12 cellular contexts compared by ENCODE assay signal in genomic region chr3:46971151-46971550, GRCh38. TPM values are rescaled to one million over a fixed set of nuclear protein-coding genes. Genes with fewer than 3 reads are reported as not detected.
DNase-seq lines count a peak whose midpoint lies in the region; ATAC-seq and TF ChIP-seq lines count a peak whose summit lies in the region.
"Had no signal": no experiment of that assay in that cellular context is flagged by ENCODE, and none has a peak within 500 bp of the region (broad histone marks: within the 10 kb centered on the region; RNA-seq: fewer than 3 reads in every experiment).

No MANE protein-coding gene starts in this region.

- no peaks in the 10 kb centered on the region for H3K9me3 Mint-ChIP-seq in activated CD4-positive, alpha-beta T cell treated with anti-CD3 and anti-CD28 coated beads, Interleukin-2, amount 10 ng/mL, durations not matched to agents 7 days and 5 days
- no peaks in the 10 kb centered on the region for H3K9me3 Mint-ChIP-seq in activated T-helper 17 cell treated with anti-CD3 and anti-CD28 coated beads, Interleukin-2, amount 50 U/mL, for 72 hours

- TF ChIP-seq CTCF in liver (IDR thresholded peaks at IDR 0.05; ENCODE audit: low read depth, low read length, missing input control) (no peak), stomach (IDR thresholded peaks at IDR 0.05) (no peak)

- no peak for TF ChIP-seq EP300 in stomach (IDR thresholded peaks at IDR 0.05)

- WGBS in liver = 35% methylated on average over 6 of the region's 6 CpGs
- WGBS in stomach, 5 donors = 52 to 63% (median 58%) methylated on average over 6 of the region's 6 CpGs

- no peaks in the 10 kb centered on the region for H3K27me3 Mint-ChIP-seq in activated CD4-positive, alpha-beta T cell treated with anti-CD3 and anti-CD28 coated beads, Interleukin-2, amount 10 ng/mL, durations not matched to agents 7 days and 5 days
- no peaks in the 10 kb centered on the region for H3K27me3 Mint-ChIP-seq in activated T-helper 17 cell treated with anti-CD3 and anti-CD28 coated beads, Interleukin-2, amount 50 U/mL, for 72 hours

- H3K4me1 ChIP-seq in liver (ENCODE audit: control insufficient read depth in 4 of 4, insufficient read depth in 4 of 4, low read length in 3 of 4) = peaks cover 36 to 82% (median 67%) of the 10 kb centered on the region in 4 donors
- H3K4me1 ChIP-seq in stomach = peaks cover 77 to 95% (median 88%) of the 10 kb centered on the region in 4 donors

- H3K4me3 ChIP-seq in liver (ENCODE audit: low read depth in 1 of 3, low read length in 3 of 3) (peak overlapping the region in 1 of 3 donors; percentile 8), stomach (no peak overlapping the region)

- H3K27me3 ChIP-seq in liver (ENCODE audit: control insufficient read depth in 4 of 4, insufficient read depth in 4 of 4, low read length in 3 of 4) = no peaks in the 10 kb centered on the region
- no peaks in the 10 kb centered on the region for H3K27me3 ChIP-seq in stomach

- no peak for TF ChIP-seq POLR2A in stomach (IDR thresholded peaks at IDR 0.05)

- intact Hi-C loops in stomach (cut with DNase I; ENCODE audit: low total_unique reads) = no loop called here

- peak overlapping the region; percentile 79 for H3K27ac Mint-ChIP-seq in activated CD4-positive, alpha-beta T cell treated with anti-CD3 and anti-CD28 coated beads, Interleukin-2, amount 10 ng/mL, durations not matched to agents 7 days and 5 days
- H3K27ac Mint-ChIP-seq in activated T-helper 17 cell treated with anti-CD3 and anti-CD28 coated beads, Interleukin-2, amount 50 U/mL, for 72 hours = peak overlapping the region; percentile 92

- H3K4me3 Mint-ChIP-seq in activated CD4-positive, alpha-beta T cell treated with anti-CD3 and anti-CD28 coated beads, Interleukin-2, amount 10 ng/mL, durations not matched to agents 7 days and 5 days = no peak overlapping the region
- H3K4me3 Mint-ChIP-seq in activated T-helper 17 cell treated with anti-CD3 and anti-CD28 coated beads, Interleukin-2, amount 50 U/mL, for 72 hours = peak overlapping the region; percentile 81

- in situ Hi-C loops in G401 (cut with HindIII; ENCODE audit: low sequenced_read_pairs) = no loop called here

- H3K27ac ChIP-seq in liver (ENCODE audit: low read depth in 1 of 2, low read length in 2 of 2) (peak overlapping the region; percentile 47 to 70), stomach (peak overlapping the region; percentile 14 to 70 (median 52))

- H3K36me3 Mint-ChIP-seq in activated CD4-positive, alpha-beta T cell treated with anti-CD3 and anti-CD28 coated beads, Interleukin-2, amount 10 ng/mL, durations not matched to agents 7 days and 5 days (ENCODE audit: low read depth) = peaks cover 37% of the 10 kb centered on the region
- H3K36me3 Mint-ChIP-seq in activated T-helper 17 cell treated with anti-CD3 and anti-CD28 coated beads, Interleukin-2, amount 50 U/mL, for 72 hours (ENCODE audit: low read depth) = peaks cover 88% of the 10 kb centered on the region

- H3K9me3 ChIP-seq in liver (ENCODE audit: control insufficient read depth in 4 of 4, low read length in 3 of 4) = no peaks in the 10 kb centered on the region
- no peaks in the 10 kb centered on the region for H3K9me3 ChIP-seq in stomach

- POLR2A ChIA-PET in activated CD4-positive, alpha-beta T cell treated with anti-CD3 and anti-CD28 coated beads, Interleukin-2, amount 10 ng/mL, durations not matched to agents 7 days and 5 days (lab: Charles Lee) = no interaction called here

- no peak for ATAC-seq in activated T-helper 17 cell treated with anti-CD3 and anti-CD28 coated beads, Interleukin-2, amount 50 U/mL, for 72 hours (replicated peaks)

- CTCF ChIA-PET in activated CD4-positive, alpha-beta T cell treated with anti-CD3 and anti-CD28 coated beads, Interleukin-2, amount 10 ng/mL, durations not matched to agents 7 days and 5 days (lab: Charles Lee) = no interaction called here

- H3K36me3 ChIP-seq in liver (ENCODE audit: control insufficient read depth in 4 of 4, insufficient read depth in 3 of 4, low read depth in 1 of 4, low read length in 3 of 4) = peaks cover 0 to 4% (median 1%) of the 10 kb centered on the region in 4 donors
- H3K36me3 ChIP-seq in stomach = peaks cover 0 to 12% (median 7%) of the 10 kb centered on the region in 4 donors

- no peak overlapping the region for H3K9ac ChIP-seq in liver (ENCODE audit: low read depth in 1 of 2, low read length in 2 of 2)

- DNase-seq in activated CD4-positive, alpha-beta T cell treated with anti-CD3 and anti-CD28 coated beads, Interleukin-2, amount 10 ng/mL, durations not matched to agents 7 days and 5 days = no peak
- DNase-seq in activated CD4-positive, alpha-beta T cell treated with anti-CD3 and anti-CD28 coated beads, Interleukin-2, amount 50 U/mL, for 4 hours = no peak
- DNase-seq in stomach (no peak), G401 (ENCODE audit: low spot score) (no peak), iPS-NIHi11 (ENCODE audit: low spot score) (no peak)
- DNase-seq in activated CD4-positive, CD25-positive, alpha-beta regulatory T cell treated with anti-CD3 and anti-CD28 coated beads, Interleukin-2, amount 50 U/mL, for 72 hours = no peak
- DNase-seq: activated effector memory CD4-positive, alpha-beta T cell treated with anti-CD3 and anti-CD28 coated beads, Interleukin-2, amount 50 U/mL, for 16 hours; effector CD4-positive, alpha-beta T cell; NCI-H526 treated with DMSO at 0.1 percent for 48 hours; occipital lobe had no signal

- no peak for TF ChIP-seq RAD21 in liver (IDR thresholded peaks at IDR 0.05)

- peaks cover 86% of the 10 kb centered on the region for H3K4me1 Mint-ChIP-seq in activated CD4-positive, alpha-beta T cell treated with anti-CD3 and anti-CD28 coated beads, Interleukin-2, amount 10 ng/mL, durations not matched to agents 7 days and 5 days
- H3K4me1 Mint-ChIP-seq in activated T-helper 17 cell treated with anti-CD3 and anti-CD28 coated beads, Interleukin-2, amount 50 U/mL, for 72 hours = peaks cover 61% of the 10 kb centered on the region

TF ChIP-seq in liver, 16 proteins besides CTCF, POLR2A, EP300 and RAD21:
- TF ChIP-seq ZBTB33 (IDR thresholded peaks at IDR 0.05) (no peak), RXRA (IDR thresholded peaks at IDR 0.05) (no peak), JUND (IDR thresholded peaks at IDR 0.05) (no peak), TAF1 (conservative IDR thresholded peaks at IDR 0.05) (no peak), SP1 (IDR thresholded peaks at IDR 0.05) (no peak), HNF4A (conservative IDR thresholded peaks at IDR 0.05) (no peak), FOXA1 (IDR thresholded peaks at IDR 0.05) (no peak), MAX (IDR thresholded peaks at IDR 0.05) (no peak), EGR1 (IDR thresholded peaks at IDR 0.05; ENCODE audit: low read depth in 2 of 2) (no peak)

RNA-seq across cellular contexts. Expression of gene CCDC12, which starts 5.4 kb away (rescaled TPM):
- 10 to 100 TPM; 48.7 to 56.1 TPM for total RNA-seq in activated CD4-positive, alpha-beta T cell treated with anti-CD3 and anti-CD28 coated beads, Interleukin-2, amount 10 ng/mL, durations not matched to agents 7 days and 5 days
- total RNA-seq in activated T-helper 17 cell treated with anti-CD3 and anti-CD28 coated beads, Interleukin-2, amount 50 U/mL, for 72 hours = 10 to 100 TPM; 46.9 to 59.8 TPM
- 10 to 100 TPM in 1 of 2 donors, 1 to 10 TPM in 1; 8.5 to 27.9 TPM for total RNA-seq in liver
- 10 to 100 TPM; 25.2 to 35.1 TPM for polyA plus RNA-seq in liver
- total RNA-seq in stomach = 10 to 100 TPM in 4 of 5 donors, 1 to 10 TPM in 1; 2.9 to 55.3 (median 38.4) TPM
- polyA plus RNA-seq in stomach = 10 to 100 TPM; 84.2 to 88.7 (median 84.5) TPM
- 31.0 and 37.7 TPM in 2 replicates for total RNA-seq in G401 (2014; rRNA removed; shearing (Covaris generic))

RNA-seq across cellular contexts. Expression of gene NBEAL2, which starts 8.3 kb away (rescaled TPM):
- total RNA-seq in activated CD4-positive, alpha-beta T cell treated with anti-CD3 and anti-CD28 coated beads, Interleukin-2, amount 10 ng/mL, durations not matched to agents 7 days and 5 days = 100 to 1,000 TPM; 194 to 212 TPM
- total RNA-seq in activated T-helper 17 cell treated with anti-CD3 and anti-CD28 coated beads, Interleukin-2, amount 50 U/mL, for 72 hours = 100 to 1,000 TPM; 140 to 169 TPM
- 10 to 100 TPM in 1 of 2 donors, 1 to 10 TPM in 1; 10.0 to 20.7 TPM for total RNA-seq in liver
- polyA plus RNA-seq in liver = 1 to 10 TPM; 2.0 to 5.2 TPM
- 100 to 1,000 TPM in 4 of 5 donors, 10 to 100 TPM in 1; 50.9 to 653 (median 247) TPM for total RNA-seq in stomach
- polyA plus RNA-seq in stomach = 100 to 1,000 TPM in 1 of 3 donors, 10 to 100 TPM in 2; 35.0 to 193 (median 49.2) TPM
- total RNA-seq in G401 (2014; rRNA removed; shearing (Covaris generic)) = 11.8 and 27.2 TPM in 2 replicates
